Comparison of ENCODE assay signal across 1 cellular context in the genomic region with DNA sequence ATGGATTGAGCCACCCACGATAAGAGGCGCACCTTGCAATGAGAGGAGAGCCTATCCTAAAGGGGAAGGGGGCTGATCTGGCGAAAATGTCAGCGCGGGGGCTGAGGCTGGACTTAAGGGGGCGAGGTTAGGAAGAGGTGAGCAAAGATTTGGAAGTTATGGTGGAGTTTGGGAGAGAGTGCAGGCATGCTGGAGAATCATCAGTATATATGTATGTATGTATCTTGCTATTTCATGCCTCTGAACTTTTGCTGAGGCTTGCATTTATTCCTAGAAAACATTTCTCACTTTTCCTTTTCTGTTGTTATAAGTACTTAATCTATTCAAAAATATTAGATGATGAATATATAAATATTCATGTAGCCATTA.
TF ChIP-seq lines count a peak whose summit lies in the region.

No MANE protein-coding gene starts in this region.

TF ChIP-seq in SK-N-SH treated with all-trans-retinoic acid at 6 μM for 48 hours, 23 proteins besides CTCF, POLR2A, EP300 and RAD21 (continued from another document):
- TF ChIP-seq, protein P1, sequence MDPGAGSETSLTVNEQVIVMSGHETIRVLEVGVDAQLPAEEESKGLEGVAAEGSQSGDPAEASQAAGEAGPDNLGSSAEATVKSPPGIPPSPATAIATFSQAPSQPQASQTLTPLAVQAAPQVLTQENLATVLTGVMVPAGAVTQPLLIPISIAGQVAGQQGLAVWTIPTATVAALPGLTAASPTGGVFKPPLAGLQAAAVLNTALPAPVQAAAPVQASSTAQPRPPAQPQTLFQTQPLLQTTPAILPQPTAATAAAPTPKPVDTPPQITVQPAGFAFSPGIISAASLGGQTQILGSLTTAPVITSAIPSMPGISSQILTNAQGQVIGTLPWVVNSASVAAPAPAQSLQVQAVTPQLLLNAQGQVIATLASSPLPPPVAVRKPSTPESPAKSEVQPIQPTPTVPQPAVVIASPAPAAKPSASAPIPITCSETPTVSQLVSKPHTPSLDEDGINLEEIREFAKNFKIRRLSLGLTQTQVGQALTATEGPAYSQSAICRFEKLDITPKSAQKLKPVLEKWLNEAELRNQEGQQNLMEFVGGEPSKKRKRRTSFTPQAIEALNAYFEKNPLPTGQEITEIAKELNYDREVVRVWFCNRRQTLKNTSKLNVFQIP (CRISPR knock-in tag; IDR thresholded peaks at IDR 0.05; ENCODE audit: borderline replicate concordance, low read depth), result no peak
- no peak for TF ChIP-seq ZNF8 (CRISPR knock-in tag; IDR thresholded peaks at IDR 0.05)
- no peak for TF ChIP-seq CREB5 (CRISPR knock-in tag; IDR thresholded peaks at IDR 0.05; ENCODE audit: low read depth)
- TF ChIP-seq ZNF70 (CRISPR knock-in tag; IDR thresholded peaks at IDR 0.05), result no peak
- no peak for TF ChIP-seq SNAI2 (CRISPR knock-in tag; IDR thresholded peaks at IDR 0.05)
- TF ChIP-seq, protein P2, sequence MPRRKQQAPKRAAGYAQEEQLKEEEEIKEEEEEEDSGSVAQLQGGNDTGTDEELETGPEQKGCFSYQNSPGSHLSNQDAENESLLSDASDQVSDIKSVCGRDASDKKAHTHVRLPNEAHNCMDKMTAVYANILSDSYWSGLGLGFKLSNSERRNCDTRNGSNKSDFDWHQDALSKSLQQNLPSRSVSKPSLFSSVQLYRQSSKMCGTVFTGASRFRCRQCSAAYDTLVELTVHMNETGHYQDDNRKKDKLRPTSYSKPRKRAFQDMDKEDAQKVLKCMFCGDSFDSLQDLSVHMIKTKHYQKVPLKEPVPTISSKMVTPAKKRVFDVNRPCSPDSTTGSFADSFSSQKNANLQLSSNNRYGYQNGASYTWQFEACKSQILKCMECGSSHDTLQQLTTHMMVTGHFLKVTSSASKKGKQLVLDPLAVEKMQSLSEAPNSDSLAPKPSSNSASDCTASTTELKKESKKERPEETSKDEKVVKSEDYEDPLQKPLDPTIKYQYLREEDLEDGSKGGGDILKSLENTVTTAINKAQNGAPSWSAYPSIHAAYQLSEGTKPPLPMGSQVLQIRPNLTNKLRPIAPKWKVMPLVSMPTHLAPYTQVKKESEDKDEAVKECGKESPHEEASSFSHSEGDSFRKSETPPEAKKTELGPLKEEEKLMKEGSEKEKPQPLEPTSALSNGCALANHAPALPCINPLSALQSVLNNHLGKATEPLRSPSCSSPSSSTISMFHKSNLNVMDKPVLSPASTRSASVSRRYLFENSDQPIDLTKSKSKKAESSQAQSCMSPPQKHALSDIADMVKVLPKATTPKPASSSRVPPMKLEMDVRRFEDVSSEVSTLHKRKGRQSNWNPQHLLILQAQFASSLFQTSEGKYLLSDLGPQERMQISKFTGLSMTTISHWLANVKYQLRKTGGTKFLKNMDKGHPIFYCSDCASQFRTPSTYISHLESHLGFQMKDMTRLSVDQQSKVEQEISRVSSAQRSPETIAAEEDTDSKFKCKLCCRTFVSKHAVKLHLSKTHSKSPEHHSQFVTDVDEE (CRISPR knock-in tag; IDR thresholded peaks at IDR 0.05), result no peak
